Comparison of ENCODE assay signal across 8 cellular contexts in the genomic region with DNA sequence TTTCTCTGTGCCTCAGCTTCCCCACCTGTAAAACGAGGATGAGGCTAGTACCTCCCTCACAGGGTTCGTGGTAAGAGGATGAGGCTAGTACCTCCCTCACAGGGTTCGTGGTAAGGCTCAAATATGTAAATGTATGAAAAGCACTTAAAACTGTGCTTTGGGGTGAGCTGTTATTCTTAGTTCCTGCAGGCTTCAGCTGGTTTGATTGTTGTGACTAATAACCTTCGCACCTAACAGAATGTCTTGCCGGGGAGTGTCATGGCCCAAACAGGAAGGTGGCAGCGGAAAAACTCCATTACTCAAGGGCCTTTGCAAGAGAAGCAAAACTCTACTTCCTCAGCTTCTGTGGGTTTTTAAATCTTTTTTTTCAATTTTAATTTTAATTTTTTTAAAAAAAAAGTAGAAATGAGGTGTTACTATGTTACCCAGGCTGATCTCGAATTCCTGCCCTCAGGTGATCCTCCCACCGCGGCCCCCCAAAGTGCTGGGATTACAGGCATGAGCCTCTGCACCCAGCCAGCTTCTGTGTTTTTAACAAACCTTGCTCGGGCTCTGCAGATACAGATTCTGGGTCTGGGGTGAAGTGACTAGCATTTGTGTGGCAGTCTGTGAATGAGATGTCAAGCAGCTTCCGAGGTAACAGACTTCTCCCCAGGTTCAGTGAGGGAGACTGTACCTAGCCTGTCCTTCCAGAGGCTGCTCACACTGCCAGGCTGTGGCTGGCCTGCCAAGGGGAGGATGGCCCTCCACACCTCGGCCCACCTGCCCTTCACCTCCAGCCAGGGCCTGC.
DNase-seq lines count a peak whose midpoint lies in the region; ATAC-seq and TF ChIP-seq lines count a peak whose summit lies in the region.

No MANE protein-coding gene starts in this region.

- H3K36me3 ChIP-seq in colonic mucosa (no peaks in the 10 kb centered on the region), MG63 (no peaks in the 10 kb centered on the region)

- intact Hi-C loops in colonic mucosa (cut with DNase I) = no loop called here
- intact Hi-C loops in Right ventricle myocardium inferior (cut with DNase I) = no loop called here

- TF ChIP-seq CTCF in colonic mucosa (IDR thresholded peaks at IDR 0.05) = no peak

- H3K27me3 ChIP-seq in colonic mucosa (no peaks in the 10 kb centered on the region), MG63 (no peaks in the 10 kb centered on the region)

- no peaks in the 10 kb centered on the region for H3K9me3 Mint-ChIP-seq in T-helper 1 cell treated with Interleukin-12 subunit alpha and Interleukin-12 subunit beta and Interleukin-4 antibody, amounts not matched to agents 30 μg/mL and 1 μg/mL, for 36 hours

- DNase-seq in colonic mucosa (peak; percentile 57), DMS 273 (lab: John Stamatoyannopoulos, UW; ENCODE audit: unreplicated experiment) (no peak), MG63 (no peak), Right ventricle myocardium inferior (ENCODE audit: missing footprints) (no peak)
- peak; percentile 28 for DNase-seq in stimulated activated CD8-positive, alpha-beta memory T cell treated with anti-CD3 and anti-CD28 coated beads, Interleukin-15, amount 100 ng/mL, for 1 hour (ENCODE audit: low read depth)

- H3K9me3 ChIP-seq in colonic mucosa (no peaks in the 10 kb centered on the region), MG63 (no peaks in the 10 kb centered on the region)

- H3K4me3 ChIP-seq in colonic mucosa (no peak overlapping the region), MG63 (no peak overlapping the region)

- no peaks in the 10 kb centered on the region for H3K27me3 Mint-ChIP-seq in T-helper 1 cell treated with Interleukin-12 subunit alpha and Interleukin-12 subunit beta and Interleukin-4 antibody, amounts not matched to agents 30 μg/mL and 1 μg/mL, for 36 hours (ENCODE audit: low read depth)

- peak; percentile 53 for ATAC-seq in GM18520 (IDR thresholded peaks at IDR 0.05; ENCODE audit: unreplicated experiment)
- peak; percentile 53 for ATAC-seq in HG03045 (IDR thresholded peaks at IDR 0.05; ENCODE audit: unreplicated experiment)
- ATAC-seq in Right ventricle myocardium inferior = no peak

- peaks cover 2% of the 10 kb centered on the region for H3K36me3 Mint-ChIP-seq in T-helper 1 cell treated with Interleukin-12 subunit alpha and Interleukin-12 subunit beta and Interleukin-4 antibody, amounts not matched to agents 30 μg/mL and 1 μg/mL, for 36 hours (ENCODE audit: low read depth)

- peak overlapping the region; percentile 63 for H3K27ac ChIP-seq in colonic mucosa

- H3K9ac ChIP-seq in colonic mucosa (ENCODE audit: low read depth in 2 of 2, low read length in 2 of 2) = peak overlapping the region; percentile 65 to 68

- peaks cover 34% of the 10 kb centered on the region for H3K4me1 ChIP-seq in colonic mucosa

- H3K4me1 Mint-ChIP-seq in T-helper 1 cell treated with Interleukin-12 subunit alpha and Interleukin-12 subunit beta and Interleukin-4 antibody, amounts not matched to agents 30 μg/mL and 1 μg/mL, for 36 hours (ENCODE audit: low read depth) = peaks cover 60% of the 10 kb centered on the region

- peak overlapping the region; percentile 94 for H3K27ac Mint-ChIP-seq in T-helper 1 cell treated with Interleukin-12 subunit alpha and Interleukin-12 subunit beta and Interleukin-4 antibody, amounts not matched to agents 30 μg/mL and 1 μg/mL, for 36 hours

- peak overlapping the region; percentile 60 for H3K4me3 Mint-ChIP-seq in T-helper 1 cell treated with Interleukin-12 subunit alpha and Interleukin-12 subunit beta and Interleukin-4 antibody, amounts not matched to agents 30 μg/mL and 1 μg/mL, for 36 hours

Comparison
In these comparisons a context has a peak if more than half of its experiments do, and no peak if none do; other contexts are left out.
1. DNase-seq: peak in colonic mucosa (single experiment) and stimulated activated CD8-positive, alpha-beta memory T cell treated with anti-CD3 and anti-CD28 coated beads, Interleukin-15, amount 100 ng/mL, for 1 hour (single experiment); none in DMS 273 (single experiment), MG63 (single experiment) and Right ventricle myocardium inferior (single experiment).